ENCODE assay signal across 24 cellular contexts in genomic region chr5:81355291-81356251, GRCh38. TPM values are rescaled to one million over a fixed set of nuclear protein-coding genes. Genes with fewer than 3 reads are reported as not detected.
A peak's percentile ranks its signal among the peaks of the same experiment; 100 is the strongest.
DNase-seq lines count a peak whose midpoint lies in the region; ATAC-seq, FAIRE-seq and TF ChIP-seq lines count a peak whose summit lies in the region.
"Had no signal": no experiment of that assay in that cellular context is flagged by ENCODE, and none has a peak within 500 bp of the region (broad histone marks: within the 10 kb centered on the region; RNA-seq: fewer than 3 reads in every experiment).

No MANE protein-coding gene starts in this region.

- no peaks in the 10 kb centered on the region for H3K9me1 ChIP-seq in K562 (ENCODE audit: control insufficient read depth, insufficient read depth, low read length)

- CTCF ChIA-PET in K562 (lab: Yijun Ruan, JAX; ENCODE audit: low intra/inter-chr PET ratio), result no interaction called here
- CTCF ChIA-PET in activated CD8-positive, alpha-beta memory T cell treated with anti-CD3 and anti-CD28 coated beads, Interleukin-2, amount 10 ng/mL, durations not matched to agents 7 days and 5 days (lab: Charles Lee), result no interaction called here

- H3K4me1 ChIP-seq in K562 (replicated peaks in 1 of 2; ENCODE audit: control insufficient read depth in 2 of 2, insufficient read depth in 2 of 2, low read length in 2 of 2) (no peaks in the 10 kb centered on the region), liver (ENCODE audit: control insufficient read depth in 4 of 4, insufficient read depth in 4 of 4, low read length in 3 of 4) (peaks cover 10 to 58% (median 51%) of the 10 kb centered on the region in 4 donors), neural progenitor cell (peaks cover 14% of the 10 kb centered on the region)
- H3K4me1 ChIP-seq: HAP-1 had no signal

- in situ Hi-C loops in K562 (cut with MboI), result no loop called here

- no peak overlapping the region for H3K27ac Mint-ChIP-seq in neural progenitor cell
- no peak overlapping the region for H3K27ac Mint-ChIP-seq in activated CD8-positive, alpha-beta memory T cell treated with anti-CD3 and anti-CD28 coated beads, Interleukin-2, amount 10 ng/mL, durations not matched to agents 7 days and 5 days
- H3K27ac Mint-ChIP-seq: CD4-positive, CD25-positive, alpha-beta regulatory T cell; CD8-positive, alpha-beta T cell; HFFc6 had no signal

- no peak for FAIRE-seq in K562 (lab: Jason Lieb, UNC)
- FAIRE-seq: GM12892, H54 had no signal

- no peak for TF ChIP-seq EP300 in K562 (IDR thresholded peaks at IDR 0.05; ENCODE audit: low read length)

- peaks cover 3% of the 10 kb centered on the region for H3K27me3 Mint-ChIP-seq in neural progenitor cell (ENCODE audit: insufficient read depth, low read depth)
- H3K27me3 Mint-ChIP-seq in activated CD8-positive, alpha-beta memory T cell treated with anti-CD3 and anti-CD28 coated beads, Interleukin-2, amount 10 ng/mL, durations not matched to agents 7 days and 5 days, result peaks cover 15% of the 10 kb centered on the region

- H3K9me3 Mint-ChIP-seq in neural progenitor cell, result no peaks in the 10 kb centered on the region
- no peaks in the 10 kb centered on the region for H3K9me3 Mint-ChIP-seq in activated CD8-positive, alpha-beta memory T cell treated with anti-CD3 and anti-CD28 coated beads, Interleukin-2, amount 10 ng/mL, durations not matched to agents 7 days and 5 days (ENCODE audit: low read depth)
- H3K9me3 Mint-ChIP-seq: CD8-positive, alpha-beta T cell; HFFc6 had no signal

- intact Hi-C loops in K562 (cut with micrococcal nuclease), result no loop called here

- H3K9me3 ChIP-seq in K562 (replicated peaks; ENCODE audit: control insufficient read depth, insufficient read depth, low read depth, low read length), result no peaks in the 10 kb centered on the region
- no peaks in the 10 kb centered on the region for H3K9me3 ChIP-seq in liver (ENCODE audit: control insufficient read depth in 4 of 4, low read length in 3 of 4)
- no peaks in the 10 kb centered on the region for H3K9me3 ChIP-seq in neural progenitor cell (ENCODE audit: low read depth)
- H3K9me3 ChIP-seq: HAP-1 had no signal

- TF ChIP-seq POLR2A in K562 (conservative IDR thresholded peaks at IDR 0.05), result no peak

- H3K9ac ChIP-seq in K562 (ENCODE audit: insufficient read depth in 1 of 2, low read depth in 2 of 2, low read length in 2 of 2), result no peak overlapping the region
- peak overlapping the region in 1 of 2 donors; percentile 65 for H3K9ac ChIP-seq in liver (ENCODE audit: low read depth in 1 of 2, low read length in 2 of 2)
- no peak overlapping the region for H3K9ac ChIP-seq in neural progenitor cell

- TF ChIP-seq RAD21 in K562 (CRISPR knock-in tag; conservative IDR thresholded peaks at IDR 0.05 in 1 of 2, IDR thresholded peaks at IDR 0.05 in 1 of 2), result no peak
- TF ChIP-seq RAD21 in liver (IDR thresholded peaks at IDR 0.05), result peak; percentile 13 to 17

- H3K36me3 ChIP-seq in K562 (ENCODE audit: control insufficient read depth, insufficient read depth, low read length) (no peaks in the 10 kb centered on the region), liver (ENCODE audit: control insufficient read depth in 4 of 4, insufficient read depth in 3 of 4, low read depth in 1 of 4, low read length in 3 of 4) (peaks cover 0 to 6% (median 0%) of the 10 kb centered on the region in 4 donors), neural progenitor cell (no peaks in the 10 kb centered on the region)
- H3K36me3 ChIP-seq: HAP-1 had no signal

- H2AFZ ChIP-seq in K562 (ENCODE audit: low read depth, low read length), result no peak overlapping the region
- peak overlapping the region; percentile 26 for H2AFZ ChIP-seq in neural progenitor cell (replicated peaks)

- peaks cover 28 to 38% of the 10 kb centered on the region in 2 experiments for H3K27me3 ChIP-seq in K562 (ENCODE audit: control insufficient read depth in 2 of 2, insufficient read depth in 2 of 2, low read length in 2 of 2)
- no peaks in the 10 kb centered on the region for H3K27me3 ChIP-seq in liver (ENCODE audit: control insufficient read depth in 4 of 4, insufficient read depth in 4 of 4, low read length in 3 of 4)
- H3K27me3 ChIP-seq in neural progenitor cell, result no peaks in the 10 kb centered on the region

- H3K4me3 Mint-ChIP-seq in neural progenitor cell, result no peak overlapping the region
- H3K4me3 Mint-ChIP-seq in activated CD8-positive, alpha-beta memory T cell treated with anti-CD3 and anti-CD28 coated beads, Interleukin-2, amount 10 ng/mL, durations not matched to agents 7 days and 5 days, result no peak overlapping the region
- H3K4me3 Mint-ChIP-seq: CD4-positive, CD25-positive, alpha-beta regulatory T cell; CD8-positive, alpha-beta T cell; HFFc6 had no signal

- BruUV-seq in K562 (replicated peaks; lab: Mats Ljungman, UMichigan), result no TSS peak

- H3K36me3 Mint-ChIP-seq in neural progenitor cell, result no peaks in the 10 kb centered on the region
- no peaks in the 10 kb centered on the region for H3K36me3 Mint-ChIP-seq in activated CD8-positive, alpha-beta memory T cell treated with anti-CD3 and anti-CD28 coated beads, Interleukin-2, amount 10 ng/mL, durations not matched to agents 7 days and 5 days
- H3K36me3 Mint-ChIP-seq: CD4-positive, CD25-positive, alpha-beta regulatory T cell; CD8-positive, alpha-beta T cell had no signal

- DNase-seq in LNCaP clone FGC (ENCODE audit: low read depth) (peak; percentile 23), K562 (ENCODE audit: extremely low read depth in 1 of 4, low spot score in 3 of 4) (no peak), neural progenitor cell (ENCODE audit: low spot score) (no peak), NCI-H69 (lab: John Stamatoyannopoulos, UW) (no peak)
- DNase-seq in activated CD8-positive, alpha-beta memory T cell treated with anti-CD3 and anti-CD28 coated beads, Interleukin-2, amount 10 ng/mL, durations not matched to agents 7 days and 5 days, result no peak
- no peak for DNase-seq in activated effector memory CD4-positive, alpha-beta T cell treated with anti-CD3 and anti-CD28 coated beads, Interleukin-2, amount 50 U/mL, for 16 hours
- DNase-seq: C1 segment of cervical spinal cord; Caco-2; CD4-positive, CD25-positive, alpha-beta regulatory T cell; CD8-positive, alpha-beta T cell; DMS153; DMS79 treated with DMSO at 0.1 percent for 48 hours; GF-D8; GOT3; HFFc6 had no signal

- H3K27ac ChIP-seq in K562 (ENCODE audit: extremely low read depth, low read depth, low read length) (no peak overlapping the region), liver (ENCODE audit: low read depth in 1 of 2, low read length in 2 of 2) (peak overlapping the region; percentile 73 to 86), neural progenitor cell (no peak overlapping the region)

- WGBS in K562 (ENCODE audit: insufficient coverage, low coverage, missing lambda C conversion rate), result 1% methylated on average over 11 of the region's 11 CpGs
- 36% methylated on average over 11 of the region's 11 CpGs for WGBS in liver

- H3F3A ChIP-seq in neural progenitor cell (ENCODE audit: low read depth), result no peaks in the 10 kb centered on the region

- H3K4me1 Mint-ChIP-seq in neural progenitor cell, result peaks cover 13% of the 10 kb centered on the region
- no peaks in the 10 kb centered on the region for H3K4me1 Mint-ChIP-seq in activated CD8-positive, alpha-beta memory T cell treated with anti-CD3 and anti-CD28 coated beads, Interleukin-2, amount 10 ng/mL, durations not matched to agents 7 days and 5 days
- H3K4me1 Mint-ChIP-seq: CD4-positive, CD25-positive, alpha-beta regulatory T cell had no signal

- H3K4me3 ChIP-seq in LNCaP clone FGC (ENCODE audit: low read depth, low read length) (no peak overlapping the region), K562 (no peak overlapping the region), liver (ENCODE audit: low read depth in 1 of 3, low read length in 3 of 3) (no peak overlapping the region), neural progenitor cell (no peak overlapping the region)
- H3K4me3 ChIP-seq: HAP-1 had no signal

- POLR2A ChIA-PET in K562 (lab: Yijun Ruan, JAX), result interaction anchor here (0.8 to 1.6 kb wide), 2 partner anchors 8 to 10 kb away, joined by 3 to 4 read pairs; no protein-coding TSS in a partner anchor

- H3K79me2 ChIP-seq in K562 (ENCODE audit: control insufficient read depth, insufficient read depth, low read length) (no peaks in the 10 kb centered on the region), neural progenitor cell (ENCODE audit: low read depth) (no peaks in the 10 kb centered on the region)

- no peaks in the 10 kb centered on the region for H4K20me1 ChIP-seq in K562 (replicated peaks; ENCODE audit: control insufficient read depth, insufficient read depth, low read length)
- H4K20me1 ChIP-seq in neural progenitor cell (ENCODE audit: low read depth), result no peaks in the 10 kb centered on the region

- H3K4me2 ChIP-seq in K562 (ENCODE audit: insufficient read depth, low read length) (no peak overlapping the region), neural progenitor cell (no peak overlapping the region)

- ATAC-seq in K562 (peak; percentile 54), HG02571 (IDR thresholded peaks at IDR 0.05; ENCODE audit: unreplicated experiment) (no peak)
- no peak for ATAC-seq in activated CD8-positive, alpha-beta memory T cell treated with anti-CD3 and anti-CD28 coated beads, Interleukin-2, amount 10 ng/mL, durations not matched to agents 7 days and 5 days
- ATAC-seq: CD8-positive, alpha-beta T cell had no signal

- TF ChIP-seq CTCF in LNCaP clone FGC (IDR thresholded peaks at IDR 0.05; ENCODE audit: control insufficient read depth, extremely low read depth, insufficient read depth) (no peak), K562 (IDR thresholded peaks at IDR 0.05 in 2 of 3, conservative IDR thresholded peaks at IDR 0.05 in 1 of 3; ENCODE audit: insufficient read depth in 2 of 3, low read depth in 1 of 3, low read length in 3 of 3) (no peak), liver (IDR thresholded peaks at IDR 0.05; ENCODE audit: low read depth, low read length, missing input control) (peak; percentile 4), neural progenitor cell (IDR thresholded peaks at IDR 0.05) (no peak)

RNA-seq across cellular contexts. Expression of gene ACOT12, which starts 38.4 kb away (rescaled TPM):
- not detected in 2 replicates for total RNA-seq in K562 (2011; cell fraction: chromatin; rRNA removed; ENCODE audit: low replicate concordance)
- total RNA-seq in K562 (2011; cell fraction: nucleolus; rRNA removed), result not detected in 2 replicates
- total RNA-seq in K562 (2011; cell fraction: nucleoplasm; rRNA removed), result not detected in 2 replicates
- total RNA-seq in K562 (2014; rRNA removed) (not detected in 2 replicates), K562 (2014; rRNA removed; fragmentation: Illumina TruSeq; extraction: Trizol) (not detected in 2 replicates), K562 (2015; rRNA removed; fragmentation: Illumina TruSeq; extraction: Trizol) (not detected in 2 replicates), K562 (2021) (not detected in 2 replicates), liver (10 to 100 TPM; 16.9 to 76.4 TPM), neural progenitor cell (ENCODE audit: low replicate concordance) (1.2 TPM in 1 of 2 replicates, not detected in the other)
- polyA plus RNA-seq in K562 (2011; rRNA removed) (not detected in 2 replicates), K562 (2014; fragmentation: Illumina TruSeq; extraction: Trizol) (not detected in 2 replicates), K562 (2014; fragmentation: Nextera tagmentation; extraction: Ambion mirVana) (not detected), K562 (2014; rRNA removed) (0.03 TPM in 1 of 2 replicates, not detected in the other), liver (10 to 100 TPM; 26.8 to 50.7 TPM)
- polyA plus RNA-seq in K562 (2011; cell fraction: cytosol; rRNA removed), result not detected in 2 replicates
- polyA plus RNA-seq in K562 (2011; cell fraction: nucleus; rRNA removed), result not detected in 2 replicates
- polyA plus RNA-seq in K562 (2012), result not detected in 2 replicates
- not detected in 2 replicates for polyA minus RNA-seq in K562 (2011; rRNA and poly(A)+ RNA removed)
- not detected in 2 replicates for polyA minus RNA-seq in K562 (2011; cell fraction: cytosol; rRNA and poly(A)+ RNA removed)
- not detected in 2 replicates for polyA minus RNA-seq in K562 (2011; cell fraction: nucleus; rRNA and poly(A)+ RNA removed)
- not detected for total RNA-seq in activated CD8-positive, alpha-beta memory T cell treated with anti-CD3 and anti-CD28 coated beads, Interleukin-2, amount 10 ng/mL, durations not matched to agents 7 days and 5 days
- total RNA-seq: A172; A673; CD4-positive, CD25-positive, alpha-beta regulatory T cell; CD8-positive, alpha-beta T cell; Daoy; G401; HFFc6 had no signal
- polyA plus RNA-seq: CD4-positive, CD25-positive, alpha-beta regulatory T cell had no signal

RNA-seq across cellular contexts. Expression of gene ZCCHC9, which starts 54.2 kb away (rescaled TPM):
- total RNA-seq in K562 (2011; cell fraction: chromatin; rRNA removed; ENCODE audit: low replicate concordance), result 8.7 and 32.5 TPM in 2 replicates
- total RNA-seq in K562 (2011; cell fraction: nucleolus; rRNA removed), result 7.7 and 13.0 TPM in 2 replicates
- 16.9 and 28.4 TPM in 2 replicates for total RNA-seq in K562 (2011; cell fraction: nucleoplasm; rRNA removed)
- 35.9 and 43.2 TPM in 2 replicates for total RNA-seq in K562 (2014; rRNA removed)
- 62.6 and 68.0 TPM in 2 replicates for total RNA-seq in K562 (2014; rRNA removed; fragmentation: Illumina TruSeq; extraction: Trizol)
- 54.8 and 59.9 TPM in 2 replicates for total RNA-seq in K562 (2015; rRNA removed; fragmentation: Illumina TruSeq; extraction: Trizol)
- total RNA-seq in K562 (2021), result 40.3 and 42.0 TPM in 2 replicates
- polyA plus RNA-seq in K562 (2011; rRNA removed), result 43.9 and 48.7 TPM in 2 replicates
- 7.1 and 18.8 TPM in 2 replicates for polyA plus RNA-seq in K562 (2011; cell fraction: cytosol; rRNA removed)
- 12.7 and 20.7 TPM in 2 replicates for polyA plus RNA-seq in K562 (2011; cell fraction: nucleus; rRNA removed)
- 42.0 and 45.6 TPM in 2 replicates for polyA plus RNA-seq in K562 (2012)
- 62.3 and 74.7 TPM in 2 replicates for polyA plus RNA-seq in K562 (2014; fragmentation: Illumina TruSeq; extraction: Trizol)
- polyA plus RNA-seq in K562 (2014; fragmentation: Nextera tagmentation; extraction: Ambion mirVana), result 10 to 100 TPM; 77.1 to 95.3 TPM
- 48.7 and 49.4 TPM in 2 replicates for polyA plus RNA-seq in K562 (2014; rRNA removed)
- polyA minus RNA-seq in K562 (2011; rRNA and poly(A)+ RNA removed), result 24.1 and 26.9 TPM in 2 replicates
- 9.7 and 12.5 TPM in 2 replicates for polyA minus RNA-seq in K562 (2011; cell fraction: cytosol; rRNA and poly(A)+ RNA removed)
- 8.8 and 15.1 TPM in 2 replicates for polyA minus RNA-seq in K562 (2011; cell fraction: nucleus; rRNA and poly(A)+ RNA removed)
- total RNA-seq in liver, result 10 to 100 TPM; 18.2 to 19.8 TPM
- polyA plus RNA-seq in liver, result 10 to 100 TPM; 13.5 to 19.9 TPM
- 41.3 and 57.4 TPM in 2 replicates for total RNA-seq in neural progenitor cell (ENCODE audit: low replicate concordance)
- total RNA-seq in activated CD8-positive, alpha-beta memory T cell treated with anti-CD3 and anti-CD28 coated beads, Interleukin-2, amount 10 ng/mL, durations not matched to agents 7 days and 5 days, result 10 to 100 TPM; 30.6 to 35.7 TPM

Comparison
In these comparisons a context has a peak if more than half of its experiments do, and no peak if none do; other contexts are left out.
1. H3K27ac ChIP-seq: peak in liver (2 of 2); none in K562 (single experiment) and neural progenitor cell (single experiment).